18 cellular contexts compared by ENCODE assay signal in the genomic region with DNA sequence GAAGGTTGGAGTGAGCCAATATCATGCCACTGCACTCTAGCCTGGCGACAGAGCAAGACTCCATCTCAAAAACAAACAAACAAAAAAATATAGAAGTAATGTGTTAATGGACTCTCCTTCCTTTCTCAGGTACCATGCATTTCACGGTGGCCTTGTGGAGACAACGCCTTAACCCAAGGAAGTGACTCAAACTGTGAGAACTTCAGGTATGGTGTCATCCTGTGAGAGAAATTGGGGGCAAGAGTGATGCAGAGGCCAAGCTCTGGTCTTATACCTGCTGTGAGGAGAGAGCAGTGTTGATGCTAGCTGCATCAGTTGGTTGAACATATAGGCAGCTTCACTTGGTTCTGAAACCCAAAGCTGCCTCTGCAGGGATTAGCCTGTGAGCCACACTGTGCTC. TPM values are rescaled to one million over a fixed set of nuclear protein-coding genes. Genes with fewer than 3 reads are reported as not detected.
DNase-seq lines count a peak whose midpoint lies in the region; ATAC-seq and TF ChIP-seq lines count a peak whose summit lies in the region.
"Had no signal": no experiment of that assay in that cellular context is flagged by ENCODE, and none has a peak within 500 bp of the region (broad histone marks: within the 10 kb centered on the region; RNA-seq: fewer than 3 reads in every experiment).

No MANE protein-coding gene starts in this region.

- peak; percentile 9 for DNase-seq in activated CD4-positive, alpha-beta T cell treated with anti-CD3 and anti-CD28 coated beads for 48 hours
- no peak for DNase-seq in activated CD4-positive, alpha-beta T cell treated with anti-CD3 and anti-CD28 coated beads, Interleukin-2, amount 50 U/mL, for 4 hours
- peak; percentile 46 for DNase-seq in NK-92 treated with Interleukin-12 subunit alpha and Interleukin-12 subunit beta, amount 100 ng/mL, for 24 hours (lab: John Stamatoyannopoulos, UW)
- DNase-seq in activated naive CD8-positive, alpha-beta T cell treated with anti-CD3 and anti-CD28 coated beads, Interleukin-2, amount 10 ng/mL, durations not matched to agents 7 days and 5 days: no peak
- no peak for DNase-seq in mucosa of descending colon
- DNase-seq: EL; heart right ventricle; kidney glomerular epithelial cell; midbrain; NCI-H1694; NCI-H226; stimulated activated naive CD4-positive, alpha-beta T cell had no signal

- no peaks in the 10 kb centered on the region for H3K27me3 Mint-ChIP-seq in activated naive CD8-positive, alpha-beta T cell treated with anti-CD3 and anti-CD28 coated beads, Interleukin-2, amount 10 ng/mL, durations not matched to agents 7 days and 5 days
- H3K27me3 Mint-ChIP-seq: dendritic cell treated with granulocyte-macrophage colony-stimulating factor and Interleukin-4, amounts not matched to agents 40 ng/mL and 50 ng/mL, for 4 days had no signal

- intact Hi-C loops in mucosa of descending colon (cut with DNase I, micrococcal nuclease): no loop called here

- no peak for TF ChIP-seq CTCF in mucosa of descending colon (IDR thresholded peaks at IDR 0.05)

- H3K36me3 Mint-ChIP-seq in activated naive CD8-positive, alpha-beta T cell treated with anti-CD3 and anti-CD28 coated beads, Interleukin-2, amount 10 ng/mL, durations not matched to agents 7 days and 5 days: peaks cover 47% of the 10 kb centered on the region

- peak overlapping the region; percentile 22 for H3K4me3 Mint-ChIP-seq in activated naive CD8-positive, alpha-beta T cell treated with anti-CD3 and anti-CD28 coated beads, Interleukin-2, amount 10 ng/mL, durations not matched to agents 7 days and 5 days
- H3K4me3 Mint-ChIP-seq: dendritic cell treated with granulocyte-macrophage colony-stimulating factor and Interleukin-4, amounts not matched to agents 40 ng/mL and 50 ng/mL, for 4 days; GM23338 had no signal

- H3K27ac Mint-ChIP-seq in activated naive CD8-positive, alpha-beta T cell treated with anti-CD3 and anti-CD28 coated beads, Interleukin-2, amount 10 ng/mL, durations not matched to agents 7 days and 5 days: peak overlapping the region; percentile 37
- H3K27ac Mint-ChIP-seq: dendritic cell treated with granulocyte-macrophage colony-stimulating factor and Interleukin-4, amounts not matched to agents 40 ng/mL and 50 ng/mL, for 4 days; GM23338 had no signal

- H3K36me3 ChIP-seq in mucosa of descending colon (ENCODE audit: low read depth): peaks cover 13% of the 10 kb centered on the region

- H3K4me1 Mint-ChIP-seq in activated naive CD8-positive, alpha-beta T cell treated with anti-CD3 and anti-CD28 coated beads, Interleukin-2, amount 10 ng/mL, durations not matched to agents 7 days and 5 days: peaks cover 32% of the 10 kb centered on the region

- H3K9me3 Mint-ChIP-seq in activated naive CD8-positive, alpha-beta T cell treated with anti-CD3 and anti-CD28 coated beads, Interleukin-2, amount 10 ng/mL, durations not matched to agents 7 days and 5 days: no peaks in the 10 kb centered on the region
- H3K9me3 Mint-ChIP-seq: dendritic cell treated with granulocyte-macrophage colony-stimulating factor and Interleukin-4, amounts not matched to agents 40 ng/mL and 50 ng/mL, for 4 days; GM23338 had no signal

- no peak overlapping the region for H3K4me3 ChIP-seq in mucosa of descending colon
- H3K4me3 ChIP-seq: GM23338, heart right ventricle, SK-N-MC had no signal

- no peaks in the 10 kb centered on the region for H3K9me3 ChIP-seq in mucosa of descending colon
- H3K9me3 ChIP-seq: heart right ventricle had no signal

- ATAC-seq in activated naive CD8-positive, alpha-beta T cell treated with anti-CD3 and anti-CD28 coated beads, Interleukin-2, amount 10 ng/mL, durations not matched to agents 7 days and 5 days (ENCODE audit: low read depth): peak; percentile 72
- ATAC-seq in mucosa of descending colon (peak; percentile 29), HG02938 (IDR thresholded peaks at IDR 0.05; ENCODE audit: unreplicated experiment) (no peak), GM19351 (IDR thresholded peaks at IDR 0.05; ENCODE audit: unreplicated experiment) (no peak), HG03342 (IDR thresholded peaks at IDR 0.05; ENCODE audit: unreplicated experiment) (no peak)
- ATAC-seq: GM23338, heart right ventricle had no signal

- H3K4me1 ChIP-seq in mucosa of descending colon (ENCODE audit: low read depth): peaks cover 43% of the 10 kb centered on the region

- POLR2A ChIA-PET in activated naive CD8-positive, alpha-beta T cell treated with anti-CD3 and anti-CD28 coated beads, Interleukin-2, amount 10 ng/mL, durations not matched to agents 7 days and 5 days (lab: Charles Lee): no interaction called here

RNA-seq across cellular contexts. Expression of gene ITCH, which starts 6.2 kb away (rescaled TPM):
- total RNA-seq in activated naive CD8-positive, alpha-beta T cell treated with anti-CD3 and anti-CD28 coated beads, Interleukin-2, amount 10 ng/mL, durations not matched to agents 7 days and 5 days: 10 to 100 TPM; 57.4 to 59.7 TPM
- 10 to 100 TPM; 60.0 to 81.0 (median 75.0) TPM for total RNA-seq in mucosa of descending colon

Comparison
In these comparisons a context has a peak if more than half of its experiments do, and no peak if none do; other contexts are left out.
1. DNase-seq: peak in activated CD4-positive, alpha-beta T cell treated with anti-CD3 and anti-CD28 coated beads for 48 hours (single experiment) and NK-92 treated with Interleukin-12 subunit alpha and Interleukin-12 subunit beta, amount 100 ng/mL, for 24 hours (single experiment); none in activated CD4-positive, alpha-beta T cell treated with anti-CD3 and anti-CD28 coated beads, Interleukin-2, amount 50 U/mL, for 4 hours (0 of 2), activated naive CD8-positive, alpha-beta T cell treated with anti-CD3 and anti-CD28 coated beads, Interleukin-2, amount 10 ng/mL, durations not matched to agents 7 days and 5 days (single experiment) and mucosa of descending colon (0 of 3).
2. ATAC-seq: peak in activated naive CD8-positive, alpha-beta T cell treated with anti-CD3 and anti-CD28 coated beads, Interleukin-2, amount 10 ng/mL, durations not matched to agents 7 days and 5 days (single experiment) and mucosa of descending colon (single experiment); none in HG02938 (single experiment), GM19351 (single experiment) and HG03342 (single experiment).